31 cellular contexts compared by ENCODE assay signal in genomic region chr7:123771256-123771655, GRCh38. TPM values are rescaled to one million over a fixed set of nuclear protein-coding genes. Genes with fewer than 3 reads are reported as not detected.
A peak's percentile ranks its signal among the peaks of the same experiment; 100 is the strongest.
DNase-seq lines count a peak whose midpoint lies in the region; ATAC-seq, FAIRE-seq and TF ChIP-seq lines count a peak whose summit lies in the region.
"Had no signal": no experiment of that assay in that cellular context is flagged by ENCODE, and none has a peak within 500 bp of the region (broad histone marks: within the 10 kb centered on the region; RNA-seq: fewer than 3 reads in every experiment).

No MANE protein-coding gene starts in this region.

- in situ Hi-C loops in Panc1 (cut with HindIII; ENCODE audit: low pct_unique_long_range_greater_than_20kb, low sequenced_read_pairs) = no loop called here

- POLR2A ChIA-PET in Panc1 (lab: Charles Lee) = no interaction called here

- DNase-seq in GM12892 (ENCODE audit: insufficient read length) = no peak
- DNase-seq in Panc1 (ENCODE audit: low read depth, low spot score) = no peak
- no peak for DNase-seq in epithelial cell of esophagus (ENCODE audit: low read depth)
- no peak for DNase-seq in left lung
- no peak for DNase-seq in NCI-H345 (lab: John Stamatoyannopoulos, UW)
- DNase-seq in NCI-H1417 (lab: John Stamatoyannopoulos, UW) = no peak
- DNase-seq in KG1 (lab: John Stamatoyannopoulos, UW) = no peak
- DNase-seq: activated CD4-positive, alpha-beta T cell treated with anti-CD3 and anti-CD28 coated beads, Interleukin-2, amount 50 U/mL, for 4 hours; activated CD4-positive, CD25-positive, alpha-beta regulatory T cell; activated naive CD4-positive, alpha-beta T cell treated with anti-CD3 and anti-CD28 coated beads, Interleukin-2, amount 10 ng/mL, durations not matched to agents 7 days and 5 days; amniotic stem cell; brain microvascular endothelial cell; Caco-2; DMS79 treated with DMSO at 0.1 percent for 48 hours; effector CD4-positive, alpha-beta T cell; esophagus squamous epithelium; GOT3; left colon; naive B cell; NCI-H1048; NCI-H1694 treated with DMSO at 0.1 percent for 48 hours; NCI-H748 treated with DMSO at 0.1 percent for 48 hours; sigmoid colon; stimulated activated CD4-positive, alpha-beta T cell treated with anti-CD3 and anti-CD28 coated beads, Interleukin-4, amount 100 ng/mL, for 24 hours; substantia nigra had no signal

- TF ChIP-seq POLR2A in GM12892 (IDR thresholded peaks at IDR 0.05; ENCODE audit: low read depth, low read length) = no peak

- no peak overlapping the region for H3K27ac ChIP-seq in 22Rv1
- no peak overlapping the region for H3K27ac ChIP-seq in Panc1 (ENCODE audit: low read length)
- H3K27ac ChIP-seq in left lung = no peak overlapping the region
- H3K27ac ChIP-seq: brain microvascular endothelial cell, gastroesophageal sphincter, hepatocyte, HL-60, neutrophil, sigmoid colon had no signal

- H3K4me3 ChIP-seq in Panc1 (ENCODE audit: low read depth in 2 of 2, low read length in 2 of 2) (no peak overlapping the region; a peak in 1 of 4 replicates), epithelial cell of esophagus (ENCODE audit: low read length) (no peak overlapping the region), left lung (no peak overlapping the region)
- H3K4me3 ChIP-seq: BLaER1 treated with 17β-estradiol and CSF1 and Interleukin-3, amounts not matched to agents 10 nM and 100 nM; gastroesophageal sphincter; hepatocyte; sigmoid colon had no signal

- H3K27me3 ChIP-seq in Panc1 (ENCODE audit: control insufficient read depth, insufficient read depth, low read length) (no peaks in the 10 kb centered on the region), left lung (no peaks in the 10 kb centered on the region)
- H3K27me3 ChIP-seq: BLaER1 treated with 17β-estradiol and CSF1 and Interleukin-3, amounts not matched to agents 10 nM and 100 nM; brain microvascular endothelial cell; hepatocyte; neutrophil; sigmoid colon had no signal

- H3K9me3 ChIP-seq in Panc1 (ENCODE audit: control insufficient read depth, insufficient read depth, low read depth, low read length) (no peaks in the 10 kb centered on the region), left lung (no peaks in the 10 kb centered on the region)
- H3K9me3 ChIP-seq: BLaER1 treated with 17β-estradiol and CSF1 and Interleukin-3, amounts not matched to agents 10 nM and 100 nM; Caco-2; esophagus squamous epithelium; gastroesophageal sphincter; neutrophil; sigmoid colon had no signal

- peak; percentile 54 for FAIRE-seq in GM12892 (lab: Jason Lieb, UNC)

- intact Hi-C loops in Panc1 (cut with micrococcal nuclease; ENCODE audit: unreplicated experiment) = no loop called here
- intact Hi-C loops in left lung (cut with DNase I) = no loop called here

- H3K36me3 ChIP-seq in Panc1 (ENCODE audit: control insufficient read depth, insufficient read depth, low read length) (no peaks in the 10 kb centered on the region), left lung (no peaks in the 10 kb centered on the region)
- H3K36me3 ChIP-seq: BLaER1 treated with 17β-estradiol and CSF1 and Interleukin-3, amounts not matched to agents 10 nM and 100 nM; brain microvascular endothelial cell; esophagus squamous epithelium; gastroesophageal sphincter; neutrophil; sigmoid colon had no signal

- CTCF ChIA-PET in Panc1 (lab: Charles Lee) = interaction anchor here (0.8 to 1.5 kb wide), 2 partner anchors 70 to 94 kb away, joined by 4 to 6 read pairs; no protein-coding TSS in a partner anchor

- H3K4me1 ChIP-seq in Panc1 (ENCODE audit: control insufficient read depth, insufficient read depth, low read length) (peaks cover 4% of the 10 kb centered on the region; the same call in 1 of the 2 replicates), left lung (no peaks in the 10 kb centered on the region)
- H3K4me1 ChIP-seq: gastroesophageal sphincter, sigmoid colon had no signal

- TF ChIP-seq CTCF in 22Rv1 (IDR thresholded peaks at IDR 0.05) (peak; percentile 11; the same call in 1 of the 2 replicates), Panc1 (IDR thresholded peaks at IDR 0.05) (peak; percentile 33; the same call in 1 of the 2 replicates), epithelial cell of esophagus (IDR thresholded peaks at IDR 0.05; ENCODE audit: insufficient read depth, low read depth, low read length, missing control alignments) (peak; percentile 23), left lung (IDR thresholded peaks at IDR 0.05) (no peak)

- BruUV-seq in Panc1 (replicated peaks; lab: Mats Ljungman, UMichigan) = no TSS peak

- ATAC-seq in Panc1 (0 out of 2 replicates have a peak, but pooled peaks have one; percentile 49), left lung (no peak)
- ATAC-seq: left colon had no signal

RNA-seq across cellular contexts. Expression of gene WASL, which starts 22.5 kb away (rescaled TPM):
- 3.2 TPM for polyA plus RNA-seq in GM12892 (2012; ENCODE audit: missing spikeins)
- total RNA-seq in Panc1 (2021; ENCODE audit: unreplicated experiment) = 29.6 TPM
- polyA plus RNA-seq in Panc1 (2012; ENCODE audit: insufficient read length) = 14.9 TPM
- total RNA-seq in left lung = 10 to 100 TPM; 30.4 to 40.6 TPM

Comparison
In these comparisons a context has a peak if more than half of its experiments do, and no peak if none do; other contexts are left out.
1. CTCF ChIP-seq: peak in 22Rv1 (single experiment), Panc1 (single experiment) and epithelial cell of esophagus (single experiment); none in left lung (0 of 2).